Comparison of ENCODE assay signal across 36 cellular contexts in genomic region chr1:242489545-242489944, GRCh38. TPM values are rescaled to one million over a fixed set of nuclear protein-coding genes. Genes with fewer than 3 reads are reported as not detected.
"Had no signal": no experiment of that assay in that cellular context is flagged by ENCODE, and none has a peak within 500 bp of the region (broad histone marks: within the 10 kb centered on the region; RNA-seq: fewer than 3 reads in every experiment).

No MANE protein-coding gene starts in this region.

- H3K4me1 Mint-ChIP-seq: activated CD4-positive, alpha-beta T cell treated with anti-CD3 and anti-CD28 coated beads for 36 hours; activated CD4-positive, alpha-beta T cell treated with anti-CD3 and anti-CD28 coated beads, Interleukin-2, amount 10 ng/mL, durations not matched to agents 24 days and 14 days; activated CD8-positive, alpha-beta memory T cell treated with anti-CD3 and anti-CD28 coated beads, Interleukin-2, amount 10 ng/mL, durations not matched to agents 7 days and 5 days; activated naive CD4-positive, alpha-beta T cell treated with anti-CD3 and anti-CD28 coated beads, Interleukin-2, amount 10 ng/mL, durations not matched to agents 7 days and 5 days; activated naive CD8-positive, alpha-beta T cell treated with anti-CD3 and anti-CD28 coated beads, Interleukin-2, amount 10 ng/mL, durations not matched to agents 7 days and 5 days; brain; central memory CD8-positive, alpha-beta T cell; endodermal cell; T-helper 17 cell had no signal

- H3K4me1 ChIP-seq: esophagus muscularis mucosa, foreskin keratinocyte, gastrocnemius medialis, heart left ventricle had no signal

- H3K27me3 ChIP-seq: ascending aorta, dorsolateral prefrontal cortex, esophagus muscularis mucosa, foreskin keratinocyte, gastrocnemius medialis, heart left ventricle had no signal

- H3K27me3 Mint-ChIP-seq: activated CD4-positive, alpha-beta memory T cell treated with anti-CD3 and anti-CD28 coated beads for 36 hours; activated CD4-positive, alpha-beta T cell treated with anti-CD3 and anti-CD28 coated beads, Interleukin-2, amount 10 ng/mL, durations not matched to agents 24 days and 14 days; activated CD8-positive, alpha-beta memory T cell treated with anti-CD3 and anti-CD28 coated beads, Interleukin-2, amount 10 ng/mL, durations not matched to agents 7 days and 5 days; activated naive CD4-positive, alpha-beta T cell treated with anti-CD3 and anti-CD28 coated beads, Interleukin-2, amount 10 ng/mL, durations not matched to agents 7 days and 5 days; dendritic cell treated with granulocyte-macrophage colony-stimulating factor and Interleukin-4, amounts not matched to agents 40 ng/mL and 50 ng/mL, for 4 days; T-helper 17 cell had no signal

- H3K27ac Mint-ChIP-seq: activated CD4-positive, alpha-beta memory T cell treated with anti-CD3 and anti-CD28 coated beads for 36 hours; activated CD4-positive, alpha-beta T cell treated with anti-CD3 and anti-CD28 coated beads for 36 hours; activated CD4-positive, alpha-beta T cell treated with anti-CD3 and anti-CD28 coated beads, Interleukin-2, amount 10 ng/mL, durations not matched to agents 24 days and 14 days; activated CD8-positive, alpha-beta memory T cell treated with anti-CD3 and anti-CD28 coated beads, Interleukin-2, amount 10 ng/mL, durations not matched to agents 7 days and 5 days; activated CD8-positive, alpha-beta T cell treated with anti-CD3 and anti-CD28 coated beads, Interleukin-2, amount 10 ng/mL, durations not matched to agents 7 days and 5 days; activated naive CD4-positive, alpha-beta T cell treated with anti-CD3 and anti-CD28 coated beads, Interleukin-2, amount 10 ng/mL, durations not matched to agents 7 days and 5 days; activated naive CD4-positive, alpha-beta T cell treated with anti-CD3 and anti-CD28 coated beads, Interleukin-2, amount 50 U/mL, for 72 hours; activated naive CD8-positive, alpha-beta T cell treated with anti-CD3 and anti-CD28 coated beads, Interleukin-2, amount 10 ng/mL, durations not matched to agents 7 days and 5 days; activated T-cell treated with anti-CD3 and anti-CD28 coated beads, Interleukin-2, amount 50 U/mL, for 24 hours; brain; dendritic cell treated with granulocyte-macrophage colony-stimulating factor and Interleukin-4, amounts not matched to agents 40 ng/mL and 50 ng/mL, for 4 days; endodermal cell; T-helper 17 cell; T-helper 2 cell treated with Interferon-gamma antibody and Interleukin-4, amounts not matched to agents 5 μg/mL and 100 μg/mL, for 36 hours had no signal

- H3K9me3 Mint-ChIP-seq: activated CD4-positive, alpha-beta T cell treated with anti-CD3 and anti-CD28 coated beads, Interleukin-2, amount 10 ng/mL, durations not matched to agents 24 days and 14 days; activated naive CD4-positive, alpha-beta T cell treated with anti-CD3 and anti-CD28 coated beads, Interleukin-2, amount 10 ng/mL, durations not matched to agents 7 days and 5 days; activated naive CD4-positive, alpha-beta T cell treated with anti-CD3 and anti-CD28 coated beads, Interleukin-2, amount 50 U/mL, for 72 hours; central memory CD8-positive, alpha-beta T cell; endodermal cell; T-helper 2 cell treated with Interferon-gamma antibody and Interleukin-4, amounts not matched to agents 5 μg/mL and 100 μg/mL, for 36 hours had no signal

- H3K4me3 ChIP-seq: ascending aorta, coronary artery, dorsolateral prefrontal cortex, esophagus muscularis mucosa, gastrocnemius medialis, heart left ventricle had no signal

- H3K27ac ChIP-seq: ascending aorta, coronary artery, dorsolateral prefrontal cortex, esophagus muscularis mucosa, foreskin keratinocyte, gastrocnemius medialis, heart left ventricle, WERI-Rb-1 had no signal

- H3K36me3 Mint-ChIP-seq: activated CD4-positive, alpha-beta memory T cell treated with anti-CD3 and anti-CD28 coated beads for 36 hours; activated CD8-positive, alpha-beta memory T cell treated with anti-CD3 and anti-CD28 coated beads, Interleukin-2, amount 10 ng/mL, durations not matched to agents 7 days and 5 days; activated naive CD4-positive, alpha-beta T cell treated with anti-CD3 and anti-CD28 coated beads, Interleukin-2, amount 10 ng/mL, durations not matched to agents 7 days and 5 days; activated naive CD4-positive, alpha-beta T cell treated with anti-CD3 and anti-CD28 coated beads, Interleukin-2, amount 50 U/mL, for 72 hours; activated naive CD8-positive, alpha-beta T cell treated with anti-CD3 and anti-CD28 coated beads, Interleukin-2, amount 10 ng/mL, durations not matched to agents 7 days and 5 days; brain had no signal

- H3K36me3 ChIP-seq: ascending aorta, esophagus muscularis mucosa, gastrocnemius medialis, heart left ventricle, WERI-Rb-1 had no signal

- DNase-seq: activated CD4-positive, alpha-beta memory T cell treated with anti-CD3 and anti-CD28 coated beads for 36 hours; activated CD4-positive, alpha-beta T cell treated with anti-CD3 and anti-CD28 coated beads for 36 hours; activated CD4-positive, alpha-beta T cell treated with anti-CD3 and anti-CD28 coated beads, Interleukin-2, amount 10 ng/mL, durations not matched to agents 24 days and 14 days; activated CD4-positive, CD25-positive, alpha-beta regulatory T cell; activated CD4-positive, CD25-positive, alpha-beta regulatory T cell treated with anti-CD3 and anti-CD28 coated beads, Interleukin-2, amount 50 U/mL, for 72 hours; activated CD8-positive, alpha-beta memory T cell treated with anti-CD3 and anti-CD28 coated beads, Interleukin-2, amount 10 ng/mL, durations not matched to agents 7 days and 5 days; activated CD8-positive, alpha-beta memory T cell treated with anti-CD3 and anti-CD28 coated beads, Interleukin-2, amount 50 U/mL, for 4 hours; activated CD8-positive, alpha-beta T cell treated with anti-CD3 and anti-CD28 coated beads, Interleukin-2, amount 10 ng/mL, durations not matched to agents 7 days and 5 days; activated gamma-delta T cell; activated naive CD4-positive, alpha-beta T cell; activated naive CD4-positive, alpha-beta T cell treated with anti-CD3 and anti-CD28 coated beads, Interleukin-2, amount 10 ng/mL, durations not matched to agents 7 days and 5 days; activated naive CD8-positive, alpha-beta T cell treated with anti-CD3 and anti-CD28 coated beads, Interleukin-2, amount 10 ng/mL, durations not matched to agents 7 days and 5 days; activated T-cell treated with anti-CD3 and anti-CD28 coated beads for 4 hours; activated T-cell treated with anti-CD3 and anti-CD28 coated beads, Interleukin-2, amount 50 U/mL, for 24 hours; activated T-cell treated with anti-CD3 and anti-CD28 coated beads, Interleukin-2, amount 50 U/mL, for 72 hours; dorsolateral prefrontal cortex; effector memory CD4-positive, alpha-beta T cell; endodermal cell; erythroblast; foreskin keratinocyte; gastrocnemius medialis; glutamatergic neuron; heart left ventricle; T-helper 1 cell; T-helper 17 cell; T1000; WERI-Rb-1 had no signal

- ATAC-seq: activated CD4-positive, alpha-beta T cell treated with anti-CD3 and anti-CD28 coated beads for 36 hours; activated CD8-positive, alpha-beta memory T cell treated with anti-CD3 and anti-CD28 coated beads, Interleukin-2, amount 10 ng/mL, durations not matched to agents 7 days and 5 days; activated CD8-positive, alpha-beta T cell treated with anti-CD3 and anti-CD28 coated beads, Interleukin-2, amount 10 ng/mL, durations not matched to agents 7 days and 5 days; activated naive CD4-positive, alpha-beta T cell treated with anti-CD3 and anti-CD28 coated beads, Interleukin-2, amount 50 U/mL, for 72 hours; activated T-cell treated with anti-CD3 and anti-CD28 coated beads, Interleukin-2, amount 50 U/mL, for 72 hours; foreskin keratinocyte; gastrocnemius medialis; heart left ventricle; T-helper 17 cell had no signal

- H3K9me3 ChIP-seq: ascending aorta, gastrocnemius medialis had no signal

- H3K4me3 Mint-ChIP-seq: activated CD4-positive, alpha-beta memory T cell treated with anti-CD3 and anti-CD28 coated beads for 36 hours; activated CD4-positive, alpha-beta T cell treated with anti-CD3 and anti-CD28 coated beads for 36 hours; activated CD4-positive, alpha-beta T cell treated with anti-CD3 and anti-CD28 coated beads, Interleukin-2, amount 10 ng/mL, durations not matched to agents 24 days and 14 days; activated CD8-positive, alpha-beta memory T cell treated with anti-CD3 and anti-CD28 coated beads, Interleukin-2, amount 10 ng/mL, durations not matched to agents 7 days and 5 days; activated CD8-positive, alpha-beta T cell treated with anti-CD3 and anti-CD28 coated beads, Interleukin-2, amount 10 ng/mL, durations not matched to agents 7 days and 5 days; activated naive CD4-positive, alpha-beta T cell treated with anti-CD3 and anti-CD28 coated beads, Interleukin-2, amount 10 ng/mL, durations not matched to agents 7 days and 5 days; activated naive CD8-positive, alpha-beta T cell treated with anti-CD3 and anti-CD28 coated beads, Interleukin-2, amount 10 ng/mL, durations not matched to agents 7 days and 5 days; activated T-cell treated with anti-CD3 and anti-CD28 coated beads, Interleukin-2, amount 50 U/mL, for 24 hours; activated T-cell treated with anti-CD3 and anti-CD28 coated beads, Interleukin-2, amount 50 U/mL, for 72 hours; brain; central memory CD8-positive, alpha-beta T cell; dendritic cell treated with granulocyte-macrophage colony-stimulating factor and Interleukin-4, amounts not matched to agents 40 ng/mL and 50 ng/mL, for 4 days; endodermal cell; T-helper 17 cell; T-helper 2 cell treated with Interferon-gamma antibody and Interleukin-4, amounts not matched to agents 5 μg/mL and 100 μg/mL, for 36 hours had no signal

RNA-seq across cellular contexts. Expression of gene PLD5, which starts 35.0 kb away (rescaled TPM):
- total RNA-seq: activated CD4-positive, alpha-beta memory T cell treated with anti-CD3 and anti-CD28 coated beads for 36 hours; activated CD4-positive, alpha-beta T cell treated with anti-CD3 and anti-CD28 coated beads for 36 hours; activated CD4-positive, alpha-beta T cell treated with anti-CD3 and anti-CD28 coated beads, Interleukin-2, amount 10 ng/mL, durations not matched to agents 24 days and 14 days; activated CD8-positive, alpha-beta memory T cell treated with anti-CD3 and anti-CD28 coated beads for 36 hours; activated CD8-positive, alpha-beta memory T cell treated with anti-CD3 and anti-CD28 coated beads, Interleukin-2, amount 10 ng/mL, durations not matched to agents 7 days and 5 days; activated CD8-positive, alpha-beta T cell treated with anti-CD3 and anti-CD28 coated beads, Interleukin-2, amount 10 ng/mL, durations not matched to agents 7 days and 5 days; activated naive CD4-positive, alpha-beta T cell treated with anti-CD3 and anti-CD28 coated beads, Interleukin-2, amount 50 U/mL, for 72 hours; activated naive CD8-positive, alpha-beta T cell treated with anti-CD3 and anti-CD28 coated beads, Interleukin-2, amount 10 ng/mL, durations not matched to agents 7 days and 5 days; activated T-cell treated with anti-CD3 and anti-CD28 coated beads, Interleukin-2, amount 50 U/mL, for 72 hours; T-helper 17 cell had no signal
